ENCODE assay signal across 4 cellular contexts in the genomic region with DNA sequence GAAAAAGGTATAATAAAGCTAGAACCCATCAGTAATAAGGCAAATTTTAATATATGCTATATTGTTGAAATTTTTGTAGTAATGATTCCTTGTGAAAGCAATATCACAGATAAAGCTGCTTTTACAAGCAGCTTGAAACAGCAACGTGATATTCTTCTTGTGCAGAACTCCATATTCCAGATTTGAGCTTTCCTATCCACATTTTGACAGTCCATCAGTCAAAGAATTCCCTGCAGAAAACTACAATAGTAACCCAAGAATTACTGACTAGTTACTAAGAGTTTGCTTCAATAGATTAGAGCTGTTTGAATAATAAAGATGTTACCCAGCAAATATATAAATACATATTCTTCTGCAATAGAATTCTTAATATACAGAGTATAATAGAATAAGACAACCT.
"Had no signal": no experiment of that assay in that cellular context is flagged by ENCODE, and none has a peak within 500 bp of the region (broad histone marks: within the 10 kb centered on the region; RNA-seq: fewer than 3 reads in every experiment).

No MANE protein-coding gene starts in this region.

- ATAC-seq: HepG2, K562 had no signal

- H3K4me2 ChIP-seq: KMS-11 had no signal

- H3K4me3 ChIP-seq: K562 had no signal

- H3K27ac ChIP-seq: HL-60, KMS-11 had no signal

- H3K9ac ChIP-seq: KMS-11 had no signal
